ENCODE assay signal across 10 cellular contexts in the genomic region with DNA sequence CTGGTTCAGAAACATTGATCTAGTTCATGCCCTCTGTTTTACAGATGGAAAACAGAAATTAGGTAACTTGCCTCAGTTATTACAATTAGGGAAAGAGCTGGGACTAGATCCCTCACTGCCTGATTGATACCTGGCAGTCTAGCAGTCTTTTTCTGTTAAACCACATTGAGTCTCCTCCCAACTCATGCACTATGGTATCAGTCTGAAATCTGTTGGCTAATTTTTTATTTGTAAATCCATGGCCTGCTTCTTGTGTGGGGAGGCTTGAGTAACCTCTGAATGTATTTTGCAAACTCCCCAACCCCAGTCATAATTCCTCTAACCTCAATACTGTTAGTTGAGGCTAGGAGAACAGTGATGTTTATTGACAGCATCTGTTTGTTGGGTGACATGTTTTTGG.
"Had no signal": no experiment of that assay in that cellular context is flagged by ENCODE, and none has a peak within 500 bp of the region (broad histone marks: within the 10 kb centered on the region; RNA-seq: fewer than 3 reads in every experiment).

No MANE protein-coding gene starts in this region.

- H3K4me3 ChIP-seq: sigmoid colon, thoracic aorta had no signal

- DNase-seq: activated naive CD4-positive, alpha-beta T cell; activated T-cell treated with anti-CD3 and anti-CD28 coated beads, Interleukin-2, amount 50 U/mL, for 72 hours; endodermal cell; left colon; sigmoid colon; stimulated activated CD4-positive, alpha-beta T cell treated with anti-CD3 and anti-CD28 coated beads, Interleukin-12 subunit alpha, Interleukin-12 subunit beta, amount 100 ng/mL, for 4 hours; stimulated activated naive CD8-positive, alpha-beta T cell treated with anti-CD3 and anti-CD28 coated beads, Interleukin-15, amount 100 ng/mL, for 72 hours had no signal

- H3K27me3 Mint-ChIP-seq: stimulated activated naive CD8-positive, alpha-beta T cell treated with anti-CD3 and anti-CD28 coated beads, Interleukin-15, amount 100 ng/mL, for 72 hours had no signal

- H3K27ac ChIP-seq: sigmoid colon, thoracic aorta had no signal

- H3K27ac Mint-ChIP-seq: nephron had no signal

- ATAC-seq: left colon, SK-N-SH treated with all-trans-retinoic acid at 6 μM for 48 hours had no signal

- H3K4me3 Mint-ChIP-seq: activated T-cell treated with anti-CD3 and anti-CD28 coated beads, Interleukin-2, amount 50 U/mL, for 72 hours; endodermal cell; nephron had no signal

- H3K27me3 ChIP-seq: sigmoid colon had no signal

- H3K4me1 Mint-ChIP-seq: endodermal cell had no signal

- H3K9me3 ChIP-seq: thoracic aorta had no signal
